Comparison of ENCODE assay signal across 32 cellular contexts in genomic region chr3:17238029-17238428, GRCh38.
DNase-seq lines count a peak whose midpoint lies in the region; ATAC-seq, FAIRE-seq and TF ChIP-seq lines count a peak whose summit lies in the region.
"Had no signal": no experiment of that assay in that cellular context is flagged by ENCODE, and none has a peak within 500 bp of the region (broad histone marks: within the 10 kb centered on the region; RNA-seq: fewer than 3 reads in every experiment).

No MANE protein-coding gene starts in this region.

- H3K4me3 ChIP-seq in HepG2 (replicated peaks in 1 of 3; ENCODE audit: insufficient read depth in 1 of 3, low read depth in 2 of 3, low read length in 3 of 3) (no peak overlapping the region), right lobe of liver (no peak overlapping the region), fibroblast of pulmonary artery (replicated peaks; ENCODE audit: low read depth, low read length) (no peak overlapping the region)
- H3K4me3 ChIP-seq: BLaER1 treated with 17β-estradiol and CSF1 and Interleukin-3, amounts not matched to agents 10 nM and 100 nM; colonic mucosa; GM12878; ovary; spleen; testis; vagina had no signal

- BruUV-seq in HepG2 (replicated peaks; lab: Mats Ljungman, UMichigan): no TSS peak

- no peak for ATAC-seq in HepG2
- ATAC-seq in right lobe of liver: no peak
- peak; percentile 80 for ATAC-seq in WTC11
- ATAC-seq in stimulated activated naive B cell treated with anti-CD40 and anti-IgM and Interleukin-4, amounts not matched to agents 10 μg/mL and 1 μg/mL and 100 μg/mL, for 72 hours (replicated peaks): no peak
- ATAC-seq: activated CD4-positive, alpha-beta T cell treated with anti-CD3 and anti-CD28 coated beads for 36 hours; GM12878 had no signal

- H3K27me3 Mint-ChIP-seq in WTC11 (ENCODE audit: low read depth) (no peaks in the 10 kb centered on the region), glutamatergic neuron (ENCODE audit: unreplicated experiment) (peaks cover 1% of the 10 kb centered on the region)
- H3K27me3 Mint-ChIP-seq in stimulated activated naive B cell treated with anti-CD40 and anti-IgM and Interleukin-4, amounts not matched to agents 10 μg/mL and 1 μg/mL and 100 μg/mL, for 72 hours: no peaks in the 10 kb centered on the region
- H3K27me3 Mint-ChIP-seq: activated CD4-positive, alpha-beta T cell treated with anti-CD3 and anti-CD28 coated beads for 36 hours had no signal

- CTCF ChIA-PET in HepG2 (lab: Yijun Ruan, JAX; ENCODE audit: low intra/inter-chr PET ratio, low total read pairs) (no interaction called here), WTC11 (lab: Charles Lee) (interaction anchor here (1.3 to 1.8 kb wide), 2 partner anchors 15 to 43 kb away, joined by 3 to 4 read pairs; no protein-coding TSS in a partner anchor)

- H3K36me3 ChIP-seq in HepG2 (replicated peaks in 1 of 2; ENCODE audit: control insufficient read depth in 1 of 2, insufficient read depth in 2 of 2, low read length in 2 of 2): 0 out of 5 replicates have a peak, but pooled peaks cover 0 to 9% of the 10 kb centered on the region in 2 experiments
- H3K36me3 ChIP-seq in right lobe of liver: no peaks in the 10 kb centered on the region
- H3K36me3 ChIP-seq: brain microvascular endothelial cell, colonic mucosa, ovary had no signal

- H3K27ac ChIP-seq in HepG2 (ENCODE audit: extremely low read length, insufficient read depth, low read length) (no peak overlapping the region), right lobe of liver (no peak overlapping the region)
- H3K27ac ChIP-seq: BLaER1 treated with 17β-estradiol and CSF1 and Interleukin-3, amounts not matched to agents 10 nM and 100 nM; brain microvascular endothelial cell; colonic mucosa; HL-60; ovary; spleen; testis; vagina had no signal

- peaks cover 21% of the 10 kb centered on the region for H3K4me1 ChIP-seq in HepG2 (ENCODE audit: insufficient read depth, low read length)
- no peaks in the 10 kb centered on the region for H3K4me1 ChIP-seq in right lobe of liver
- H3K4me1 ChIP-seq: Caco-2, colonic mucosa, testis, vagina had no signal

- TF ChIP-seq CTCF in HepG2 (CRISPR knock-in tag; IDR thresholded peaks at IDR 0.05): no peak
- TF ChIP-seq CTCF in right lobe of liver (IDR thresholded peaks at IDR 0.05): no peak
- TF ChIP-seq CTCF in WTC11 (IDR thresholded peaks at IDR 0.05): no peak
- no peak for TF ChIP-seq CTCF in fibroblast of pulmonary artery (IDR thresholded peaks at IDR 0.05; ENCODE audit: low read length, missing control alignments)
- no peak for TF ChIP-seq CTCF in glutamatergic neuron (IDR thresholded peaks at IDR 0.05; ENCODE audit: partially characterized antibody, unreplicated experiment)

- intact Hi-C loops in HepG2 (cut with micrococcal nuclease; ENCODE audit: unreplicated experiment) (no loop called here), right lobe of liver (cut with DNase I) (loop anchor here (10.0 kb wide), 2 partner anchors 633 to 643 kb away; partner anchors contain the start of gene DAZL (in 1 of the 2))

- no peaks in the 10 kb centered on the region for H3K36me3 Mint-ChIP-seq in WTC11
- H3K36me3 Mint-ChIP-seq in stimulated activated naive B cell treated with anti-CD40 and anti-IgM and Interleukin-4, amounts not matched to agents 10 μg/mL and 1 μg/mL and 100 μg/mL, for 72 hours: peaks cover 5 to 6% of the 10 kb centered on the region in 2 donors
- no peaks in the 10 kb centered on the region for H3K36me3 Mint-ChIP-seq in glutamatergic neuron (ENCODE audit: unreplicated experiment)
- H3K36me3 Mint-ChIP-seq: immature natural killer cell had no signal

- no peak overlapping the region for H3K4me2 ChIP-seq in HepG2 (ENCODE audit: low read depth, low read length)
- H3K4me2 ChIP-seq: BLaER1 treated with 17β-estradiol and CSF1 and Interleukin-3, amounts not matched to agents 10 nM and 100 nM had no signal

- H3K4me3 Mint-ChIP-seq in WTC11 (no peak overlapping the region), glutamatergic neuron (ENCODE audit: unreplicated experiment) (no peak overlapping the region)
- H3K4me3 Mint-ChIP-seq in stimulated activated naive B cell treated with anti-CD40 and anti-IgM and Interleukin-4, amounts not matched to agents 10 μg/mL and 1 μg/mL and 100 μg/mL, for 72 hours: no peak overlapping the region
- H3K4me3 Mint-ChIP-seq: activated CD4-positive, alpha-beta T cell treated with anti-CD3 and anti-CD28 coated beads for 36 hours; endodermal cell; immature natural killer cell; nephron had no signal

- POLR2A ChIA-PET in HepG2 (lab: Yijun Ruan, JAX) (no interaction called here), WTC11 (lab: Charles Lee) (interaction anchor here (0.6 kb wide), 1 partner anchor 955 kb away, joined by 5 read pairs; no protein-coding TSS in a partner anchor)

- H3K27me3 ChIP-seq in HepG2 (ENCODE audit: control insufficient read depth in 1 of 2, insufficient read depth in 2 of 2, low read length in 2 of 2): no peaks in the 10 kb centered on the region
- H3K27me3 ChIP-seq in right lobe of liver: no peaks in the 10 kb centered on the region
- H3K27me3 ChIP-seq: BLaER1 treated with 17β-estradiol and CSF1 and Interleukin-3, amounts not matched to agents 10 nM and 100 nM; brain microvascular endothelial cell; colonic mucosa; ovary; spleen; testis; vagina had no signal

- H3K9me3 Mint-ChIP-seq in WTC11 (no peaks in the 10 kb centered on the region), glutamatergic neuron (ENCODE audit: unreplicated experiment) (no peaks in the 10 kb centered on the region)
- no peaks in the 10 kb centered on the region for H3K9me3 Mint-ChIP-seq in stimulated activated naive B cell treated with anti-CD40 and anti-IgM and Interleukin-4, amounts not matched to agents 10 μg/mL and 1 μg/mL and 100 μg/mL, for 72 hours
- H3K9me3 Mint-ChIP-seq: endodermal cell, immature natural killer cell, nephron had no signal

- H4K20me1 ChIP-seq in HepG2 (ENCODE audit: insufficient read depth, low read length): no peaks in the 10 kb centered on the region
- H4K20me1 ChIP-seq: BLaER1 treated with 17β-estradiol and CSF1 and Interleukin-3, amounts not matched to agents 10 nM and 100 nM had no signal

- H3K4me1 Mint-ChIP-seq in WTC11: peaks cover 3% of the 10 kb centered on the region; the same call in 1 of the 2 replicates
- H3K4me1 Mint-ChIP-seq in stimulated activated naive B cell treated with anti-CD40 and anti-IgM and Interleukin-4, amounts not matched to agents 10 μg/mL and 1 μg/mL and 100 μg/mL, for 72 hours: peaks cover 0 to 2% of the 10 kb centered on the region in 2 donors
- H3K4me1 Mint-ChIP-seq in glutamatergic neuron (ENCODE audit: low read depth, unreplicated experiment): no peaks in the 10 kb centered on the region

- FAIRE-seq in HepG2 (lab: Jason Lieb, UNC): no peak
- FAIRE-seq: H54 had no signal

- no peaks in the 10 kb centered on the region for H3K79me2 ChIP-seq in HepG2 (ENCODE audit: insufficient read depth, low read length)

- TF ChIP-seq POLR2A in HepG2 (IDR thresholded peaks at IDR 0.05; ENCODE audit: insufficient read depth in 1 of 2, low read depth in 2 of 2, low read length in 2 of 2) (no peak), right lobe of liver (IDR thresholded peaks at IDR 0.05) (no peak)

- TF ChIP-seq EP300 in HepG2 (IDR thresholded peaks at IDR 0.05; ENCODE audit: low read depth in 2 of 2, low read length in 2 of 2) (no peak), HepG2 (CRISPR knock-in tag; IDR thresholded peaks at IDR 0.05; ENCODE audit: borderline replicate concordance) (no peak)

- no peaks in the 10 kb centered on the region for H3K9me3 ChIP-seq in HepG2 (ENCODE audit: low read length)
- H3K9me3 ChIP-seq in right lobe of liver: no peaks in the 10 kb centered on the region
- H3K9me3 ChIP-seq: BLaER1 treated with 17β-estradiol and CSF1 and Interleukin-3, amounts not matched to agents 10 nM and 100 nM; Caco-2; colonic mucosa; ovary; spleen; testis; vagina had no signal

- in situ Hi-C loops in HepG2 (cut with HindIII; ENCODE audit: extremely low pct_ligation_motif_present, low pct_unique_long_range_greater_than_20kb): loop anchor here (5.0 kb wide), 1 partner anchor 636 kb away; no protein-coding TSS in a partner anchor

- no peak for TF ChIP-seq RAD21 in HepG2 (CRISPR knock-in tag; IDR thresholded peaks at IDR 0.05)

- no peak overlapping the region for H3K9ac ChIP-seq in HepG2 (ENCODE audit: insufficient read depth, low read depth, low read length)
- H3K9ac ChIP-seq: BLaER1 treated with 17β-estradiol and CSF1 and Interleukin-3, amounts not matched to agents 10 nM and 100 nM had no signal

- H3K27ac Mint-ChIP-seq in WTC11 (no peak overlapping the region), glutamatergic neuron (ENCODE audit: unreplicated experiment) (no peak overlapping the region)
- peak overlapping the region; percentile 17 for H3K27ac Mint-ChIP-seq in stimulated activated naive B cell treated with anti-CD40 and anti-IgM and Interleukin-4, amounts not matched to agents 10 μg/mL and 1 μg/mL and 100 μg/mL, for 72 hours
- H3K27ac Mint-ChIP-seq: activated CD4-positive, alpha-beta T cell treated with anti-CD3 and anti-CD28 coated beads for 36 hours; endodermal cell; immature natural killer cell; nephron had no signal

- no peak overlapping the region for H2AFZ ChIP-seq in HepG2 (ENCODE audit: low read length)

- DNase-seq in HepG2 (ENCODE audit: low spot score) (no peak), right lobe of liver (no peak), WTC11 (ENCODE audit: low spot score) (peak; percentile 20), fibroblast of pulmonary artery (ENCODE audit: low read depth) (peak; percentile 14), glutamatergic neuron (no peak), NCI-H2029 (lab: John Stamatoyannopoulos, UW) (no peak), SW 1271 (lab: John Stamatoyannopoulos, UW) (no peak)
- no peak for DNase-seq in stimulated activated naive B cell treated with anti-CD40 and anti-IgM and Interleukin-4, amounts not matched to agents 10 μg/mL and 1 μg/mL and 100 μg/mL, for 72 hours
- DNase-seq: activated CD4-positive, alpha-beta T cell treated with anti-CD3 and anti-CD28 coated beads for 36 hours; activated CD8-positive, alpha-beta memory T cell treated with anti-CD3 and anti-CD28 coated beads for 24 hours; activated gamma-delta T cell; activated T-cell treated with anti-CD3 and anti-CD28 coated beads, Interleukin-2, amount 50 U/mL, for 1 hour; brain microvascular endothelial cell; colonic mucosa; DND-41; endodermal cell; immature natural killer cell; NCI-H1092; NCI-H446 treated with DMSO at 0.1 percent for 48 hours; ovary; spleen; stimulated activated CD4-positive, alpha-beta T cell treated with anti-CD3 and anti-CD28 coated beads, Interleukin-4, amount 100 ng/mL, for 1 hour; stimulated activated naive CD4-positive, alpha-beta T cell; T-helper 2 cell; testis had no signal

TF ChIP-seq in HepG2, 621 proteins besides CTCF, POLR2A, EP300 and RAD21 (continues in another document):
- TF ChIP-seq NFKBIZ (CRISPR knock-in tag; IDR thresholded peaks at IDR 0.05) (no peak), CEBPB (IDR thresholded peaks at IDR 0.05; ENCODE audit: borderline replicate concordance, low read depth, low read length) (peak; percentile 18; the same call in 1 of the 2 replicates)

TF ChIP-seq in WTC11, 78 proteins besides CTCF, POLR2A, EP300 and RAD21 (continues in another document):
- TF ChIP-seq GABPB1 (CRISPR knock-in tag; IDR thresholded peaks at IDR 0.05): peak; percentile 67; the same call in 1 of the 2 replicates

Comparison
In these comparisons a context has a peak if more than half of its experiments do, and no peak if none do; other contexts are left out.
1. DNase-seq: peak in WTC11 (single experiment) and fibroblast of pulmonary artery (single experiment); none in HepG2 (single experiment), right lobe of liver (0 of 3), stimulated activated naive B cell treated with anti-CD40 and anti-IgM and Interleukin-4, amounts not matched to agents 10 μg/mL and 1 μg/mL and 100 μg/mL, for 72 hours (single experiment), glutamatergic neuron (single experiment), NCI-H2029 (single experiment) and SW 1271 (0 of 2).
2. Of the 50 proteins assayed by ChIP-seq in both HepG2 and WTC11: peak only in HepG2: none; only in WTC11: GABPB1; in both: none; in neither: 49.